ENCODE assay signal across 1 cellular context in the genomic region with DNA sequence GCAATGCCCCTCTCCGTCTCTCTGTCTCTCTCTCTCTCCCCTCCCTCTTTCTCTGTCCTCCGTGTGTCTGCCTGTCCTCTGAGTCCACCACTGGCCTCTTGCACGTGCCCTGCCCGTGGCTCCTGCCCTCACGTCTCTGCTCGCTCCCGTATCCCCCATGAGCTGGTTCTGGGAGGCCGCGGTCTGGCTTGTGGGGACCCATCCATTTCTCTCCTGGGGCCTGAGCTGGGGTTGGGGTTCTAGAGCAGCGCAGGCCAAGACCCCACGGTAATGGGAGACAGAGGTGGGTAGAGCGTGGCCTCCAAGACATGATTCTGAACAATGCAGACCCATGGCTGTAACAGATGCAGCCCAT.
TF ChIP-seq lines count a peak whose summit lies in the region.

No MANE protein-coding gene starts in this region.

TF ChIP-seq in IMR-90, 13 proteins besides CTCF, POLR2A, EP300 and RAD21 (continued from another document):
- no peak for TF ChIP-seq SMC3 (IDR thresholded peaks at IDR 0.05; ENCODE audit: low read depth, low read length)
- no peak for TF ChIP-seq ELK1 (IDR thresholded peaks at IDR 0.05; ENCODE audit: borderline replicate concordance, low read depth, low read length)
- TF ChIP-seq MAFK (IDR thresholded peaks at IDR 0.05; ENCODE audit: low read depth, low read length) = no peak
- no peak for TF ChIP-seq USF2 (IDR thresholded peaks at IDR 0.05; ENCODE audit: low read depth, low read length)
- TF ChIP-seq BHLHE40 (IDR thresholded peaks at IDR 0.05; ENCODE audit: low read depth, low read length) = no peak
- no peak for TF ChIP-seq NFE2L2 (IDR thresholded peaks at IDR 0.05; ENCODE audit: low read depth, low read length)
- TF ChIP-seq MAZ (IDR thresholded peaks at IDR 0.05; ENCODE audit: borderline replicate concordance, low read depth, low read length) = no peak
